8 cellular contexts compared by ENCODE assay signal in genomic region chr5:140647042-140647341, GRCh38. TPM values are rescaled to one million over a fixed set of nuclear protein-coding genes. Genes with fewer than 3 reads are reported as not detected.
A peak's percentile ranks its signal among the peaks of the same experiment; 100 is the strongest.
DNase-seq lines count a peak whose midpoint lies in the region; ATAC-seq and TF ChIP-seq lines count a peak whose summit lies in the region.

No MANE protein-coding gene starts in this region.

- H3K27ac ChIP-seq in BLaER1 treated with 17β-estradiol and CSF1 and Interleukin-3, amounts not matched to agents 10 nM and 100 nM = peak overlapping the region; percentile 60 to 90 (median 83)
- H3K27ac ChIP-seq in HUES6 (ENCODE audit: low read depth, low read length) = peak overlapping the region; percentile 44; the same call in 1 of the 2 replicates
- H3K27ac ChIP-seq in muscle layer of duodenum (ENCODE audit: low read length) = peak overlapping the region; percentile 62

- peak overlapping the region; percentile 89 for H3K4me3 Mint-ChIP-seq in chondrocyte (ENCODE audit: unreplicated experiment)

- H3K9me3 Mint-ChIP-seq in chondrocyte (ENCODE audit: low read depth) = no peaks in the 10 kb centered on the region

- H3K27me3 Mint-ChIP-seq in chondrocyte (ENCODE audit: low read depth) = no peaks in the 10 kb centered on the region

- H3K9ac ChIP-seq in BLaER1 treated with 17β-estradiol and CSF1 and Interleukin-3, amounts not matched to agents 10 nM and 100 nM = peak overlapping the region; percentile 86 to 94 (median 88)
- peak overlapping the region; percentile 82 for H3K9ac ChIP-seq in HUES6 (ENCODE audit: low read length)

- H3K9me3 ChIP-seq in BLaER1 treated with 17β-estradiol and CSF1 and Interleukin-3, amounts not matched to agents 10 nM and 100 nM (replicated peaks in 1 of 11) = no peaks in the 10 kb centered on the region
- H3K9me3 ChIP-seq in HUES6 (ENCODE audit: control insufficient read depth, insufficient read depth, low read depth, low read length) = no peaks in the 10 kb centered on the region
- H3K9me3 ChIP-seq in muscle layer of duodenum (ENCODE audit: control insufficient read depth in 1 of 2, low read length in 2 of 2) = no peaks in the 10 kb centered on the region

- H3K27me3 ChIP-seq in BLaER1 treated with 17β-estradiol and CSF1 and Interleukin-3, amounts not matched to agents 10 nM and 100 nM = no peaks in the 10 kb centered on the region
- H3K27me3 ChIP-seq in HUES6 (ENCODE audit: control insufficient read depth, insufficient read depth, low read length) (no peaks in the 10 kb centered on the region), muscle layer of duodenum (ENCODE audit: low read depth, low read length) (no peaks in the 10 kb centered on the region)

- H3K4me2 ChIP-seq in BLaER1 treated with 17β-estradiol and CSF1 and Interleukin-3, amounts not matched to agents 10 nM and 100 nM = peak overlapping the region; percentile 75 to 98 (median 90)

- ATAC-seq in GM21360 (IDR thresholded peaks at IDR 0.05; ENCODE audit: unreplicated experiment) = no peak

- peaks cover 14% of the 10 kb centered on the region for H3K36me3 Mint-ChIP-seq in chondrocyte (ENCODE audit: low read depth)

- H3K36me3 ChIP-seq in BLaER1 treated with 17β-estradiol and CSF1 and Interleukin-3, amounts not matched to agents 10 nM and 100 nM = peaks cover 66 to 84% (median 74%) of the 10 kb centered on the region in 11 experiments
- H3K36me3 ChIP-seq in HUES6 (ENCODE audit: control insufficient read depth, insufficient read depth, low read length) (peaks cover 63% of the 10 kb centered on the region), muscle layer of duodenum (ENCODE audit: control insufficient read depth in 1 of 2, insufficient read depth in 2 of 2, low read length in 2 of 2) (peaks cover 32 to 56% of the 10 kb centered on the region in 2 donors)

- H4K20me1 ChIP-seq in BLaER1 treated with 17β-estradiol and CSF1 and Interleukin-3, amounts not matched to agents 10 nM and 100 nM = peaks cover 4 to 53% (median 37%) of the 10 kb centered on the region in 11 experiments; a peak in 19 of 22 replicates

- peaks cover 21 to 64% (median 42%) of the 10 kb centered on the region in 10 experiments for H3K4me1 ChIP-seq in BLaER1 treated with 17β-estradiol and CSF1 and Interleukin-3, amounts not matched to agents 10 nM and 100 nM
- H3K4me1 ChIP-seq in HUES6 (ENCODE audit: control insufficient read depth, insufficient read depth, low read length) (no peaks in the 10 kb centered on the region), muscle layer of duodenum (ENCODE audit: control insufficient read depth in 1 of 2, insufficient read depth in 2 of 2, low read length in 2 of 2) (peaks cover 6 to 38% of the 10 kb centered on the region in 2 donors)

- TF ChIP-seq CTCF in chondrocyte (IDR thresholded peaks at IDR 0.05) = no peak

- DNase-seq in chondrocyte (ENCODE audit: low spot score) = no peak
- no peak for DNase-seq in NCI-H748 treated with DMSO at 0.1 percent for 48 hours (lab: John Stamatoyannopoulos, UW)
- DNase-seq in amniotic stem cell (lab: John Stamatoyannopoulos, UW) = no peak
- DNase-seq in SIG-M5 treated with dmso at 0.1 percent for 504 hours (lab: John Stamatoyannopoulos, UW; ENCODE audit: unreplicated experiment) = no peak

- peak overlapping the region; percentile 98 for H3K27ac Mint-ChIP-seq in chondrocyte (ENCODE audit: unreplicated experiment)

- H3K4me3 ChIP-seq in BLaER1 treated with 17β-estradiol and CSF1 and Interleukin-3, amounts not matched to agents 10 nM and 100 nM = peak overlapping the region; percentile 81 to 93 (median 90)
- H3K4me3 ChIP-seq in HUES6 (ENCODE audit: low read depth, low read length) (peak overlapping the region; percentile 73), muscle layer of duodenum (ENCODE audit: low read depth in 1 of 2, low read length in 2 of 2) (peak overlapping the region; percentile 72 to 98)

- H3K4me1 Mint-ChIP-seq in chondrocyte (ENCODE audit: low read depth) = peaks cover 27% of the 10 kb centered on the region

RNA-seq across cellular contexts. Expression of gene NDUFA2, which starts 0.4 kb away (rescaled TPM):
- 41.2 to 50.5 TPM (median 43.4 TPM) in 3 replicates for total RNA-seq in chondrocyte

RNA-seq across cellular contexts. Expression of gene IK, which starts 0.6 kb away (rescaled TPM):
- 56.6 to 81.4 TPM (median 59.7 TPM) in 3 replicates for total RNA-seq in chondrocyte

RNA-seq across cellular contexts. Expression of gene TMCO6, which starts 7.7 kb away (rescaled TPM):
- 4.9 to 7.4 TPM (median 6.6 TPM) in 3 replicates for total RNA-seq in chondrocyte

RNA-seq across cellular contexts. Expression of gene CD14, which starts 14.0 kb away (rescaled TPM):
- total RNA-seq in chondrocyte = not detected in 3 replicates

RNA-seq across cellular contexts. Expression of gene WDR55, which starts 17.7 kb away (rescaled TPM):
- 24.5 to 31.4 TPM (median 24.6 TPM) in 3 replicates for total RNA-seq in chondrocyte
